Comparison of ENCODE assay signal across 8 cellular contexts in the genomic region with DNA sequence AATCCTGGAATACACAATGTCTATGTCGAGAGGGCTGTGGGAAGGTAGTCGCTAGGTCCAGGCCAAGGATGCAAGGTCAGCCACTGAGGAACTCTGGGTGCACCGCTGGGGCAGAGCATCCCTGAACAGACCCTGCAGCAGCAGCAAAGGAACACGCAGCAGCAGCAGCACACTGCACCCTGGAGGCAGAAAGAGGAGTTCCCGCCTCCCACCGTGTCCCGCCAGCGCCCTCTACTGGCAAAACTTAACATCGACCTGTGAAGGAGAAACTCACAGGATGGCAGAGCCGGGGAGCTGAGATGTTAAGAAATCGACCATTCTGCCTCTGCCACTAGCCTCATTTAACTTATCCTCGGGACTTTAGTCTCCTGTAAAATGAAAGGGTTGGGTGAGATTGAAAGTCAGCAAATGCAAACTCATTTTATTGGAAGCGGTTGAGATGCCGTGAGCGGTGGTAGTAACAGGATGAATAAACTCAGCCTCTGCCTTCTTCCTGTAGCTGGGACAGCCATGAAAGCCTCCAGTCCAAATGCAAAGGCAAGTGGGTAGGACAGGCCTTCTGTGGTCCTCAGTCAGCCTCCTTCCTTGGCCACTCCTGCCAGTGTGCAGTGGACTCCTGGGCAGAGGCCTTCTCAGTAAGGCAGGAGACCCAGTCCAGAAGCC. TPM values are rescaled to one million over a fixed set of nuclear protein-coding genes. Genes with fewer than 3 reads are reported as not detected.
DNase-seq lines count a peak whose midpoint lies in the region; ATAC-seq and TF ChIP-seq lines count a peak whose summit lies in the region.

No MANE protein-coding gene starts in this region.

- peak; percentile 93 for TF ChIP-seq CTCF in BJ (IDR thresholded peaks at IDR 0.05; ENCODE audit: insufficient read depth, low read depth, low read length)

- POLR2A ChIA-PET in BJ (lab: Charles Lee), result no interaction called here

- H3K27me3 ChIP-seq in BJ (ENCODE audit: control insufficient read depth, insufficient read depth, low read length), result peaks cover 4% of the 10 kb centered on the region

- DNase-seq in BJ (ENCODE audit: low read depth) (no peak), NCI-H460 (ENCODE audit: extremely low read depth, low read depth) (peak; percentile 80), fibroblast of the conjunctiva (ENCODE audit: low read depth) (peak; percentile 30), renal cortical epithelial cell (ENCODE audit: low read depth) (peak; percentile 25), occipital lobe (lab: John Stamatoyannopoulos, UW) (no peak)
- peak; percentile 70 to 75 for DNase-seq in activated CD4-positive, alpha-beta T cell treated with anti-CD3 and anti-CD28 coated beads, Interleukin-2, amount 50 U/mL, for 48 hours

- ATAC-seq in GM18517 (IDR thresholded peaks at IDR 0.05; ENCODE audit: unreplicated experiment) (peak; percentile 76), HG03095 (IDR thresholded peaks at IDR 0.05; ENCODE audit: unreplicated experiment) (peak; percentile 83)

- H3K4me3 ChIP-seq in BJ (ENCODE audit: low read depth, low read length), result no peak overlapping the region

- CTCF ChIA-PET in BJ (lab: Yijun Ruan, JAX), result interaction anchor here (0.7 to 2.1 kb wide), 21 partner anchors 9 to 760 kb away, joined by 3 to 17 read pairs (median 4); a partner anchor contains a TSS

- H3K36me3 ChIP-seq in BJ (ENCODE audit: control insufficient read depth, insufficient read depth, low read length), result no peaks in the 10 kb centered on the region

RNA-seq across cellular contexts. Expression of a gene that starts 45.6 kb away (rescaled TPM):
- not detected in 2 replicates for polyA plus RNA-seq in BJ (2011; rRNA removed)
- polyA minus RNA-seq in BJ (2011; rRNA and poly(A)+ RNA removed), result not detected in 2 replicates
- total RNA-seq in NCI-H460 (2014; rRNA removed; shearing (Covaris generic)), result not detected in 2 replicates
- polyA plus RNA-seq in NCI-H460 (2014; cell fraction: nucleus; rRNA removed), result not detected in 2 replicates
- total RNA-seq in renal cortical epithelial cell, result not detected in 2 replicates
- not detected for total RNA-seq in occipital lobe

Comparison
In these comparisons a context has a peak if more than half of its experiments do, and no peak if none do; other contexts are left out.
1. DNase-seq: peak in NCI-H460 (single experiment), activated CD4-positive, alpha-beta T cell treated with anti-CD3 and anti-CD28 coated beads, Interleukin-2, amount 50 U/mL, for 48 hours (2 of 2), fibroblast of the conjunctiva (single experiment) and renal cortical epithelial cell (single experiment); none in BJ (single experiment) and occipital lobe (single experiment).